In the genomic region with DNA sequence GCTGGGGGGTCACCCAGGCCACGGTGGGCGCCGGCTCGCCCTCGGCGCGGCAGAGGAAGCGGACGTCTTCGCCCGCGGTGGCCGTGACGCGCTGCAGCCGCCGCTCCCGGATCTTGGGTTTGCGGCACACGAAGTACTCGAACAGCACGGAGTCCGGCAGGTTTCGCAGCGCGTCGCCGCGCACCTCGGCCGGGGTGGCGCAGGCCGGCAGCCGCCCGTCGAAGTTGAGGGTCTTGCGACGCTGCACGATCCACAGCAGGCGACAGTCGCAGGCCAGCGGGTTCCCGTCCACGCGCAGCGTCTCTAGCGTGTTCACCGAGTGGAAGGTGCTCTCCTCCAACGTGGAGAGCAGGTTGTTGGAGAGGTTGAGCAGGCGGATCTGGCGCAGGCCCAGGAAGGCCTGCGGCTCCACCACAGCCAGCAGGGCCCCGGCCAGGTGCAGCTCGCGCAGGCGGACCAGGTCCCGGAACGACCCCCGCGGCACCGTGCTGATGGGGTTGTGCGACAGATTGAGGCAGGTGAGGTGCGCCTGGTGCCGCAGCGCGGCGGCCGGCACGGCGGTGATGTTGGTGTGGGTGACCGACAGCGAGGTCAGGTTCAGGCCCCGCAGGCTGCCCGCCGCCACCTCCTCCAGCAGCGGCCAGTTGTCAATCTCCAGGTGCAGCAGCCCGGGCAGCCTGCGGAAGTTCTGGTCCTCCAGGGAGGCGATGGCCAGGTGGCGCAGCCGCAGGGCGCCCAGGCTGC, we compare ENCODE assay signal across 8 cellular contexts. TPM values are rescaled to one million over a fixed set of nuclear protein-coding genes. Genes with fewer than 3 reads are reported as not detected.
A peak's percentile ranks its signal among the peaks of the same experiment; 100 is the strongest.
DNase-seq lines count a peak whose midpoint lies in the region; ATAC-seq and TF ChIP-seq lines count a peak whose summit lies in the region.

No MANE protein-coding gene starts in this region.

- H3K27me3 ChIP-seq in breast epithelium (peaks cover 12 to 43% of the 10 kb centered on the region in 2 donors), WERI-Rb-1 (ENCODE audit: insufficient read depth, low read depth, severe bottlenecking) (peaks cover 9% of the 10 kb centered on the region), PC-9 (ENCODE audit: insufficient read depth, low read depth) (no peaks in the 10 kb centered on the region)

- H3K36me3 Mint-ChIP-seq in MCF 10A (ENCODE audit: insufficient read depth, unreplicated experiment) (no peaks in the 10 kb centered on the region), type B pancreatic cell (no peaks in the 10 kb centered on the region)

- POLR2A ChIA-PET in MCF 10A (lab: Yijun Ruan, JAX), result no interaction called here
- POLR2A ChIA-PET in PC-9 (lab: Charles Lee; ENCODE audit: unreplicated experiment), result no interaction called here

- H3K27me3 Mint-ChIP-seq in MCF 10A (ENCODE audit: insufficient read depth, unreplicated experiment) (peaks cover 43% of the 10 kb centered on the region), type B pancreatic cell (peaks cover 85% of the 10 kb centered on the region)

- H3K4me3 ChIP-seq in breast epithelium, result peak overlapping the region; percentile 32 to 66 (median 45)
- peak overlapping the region; percentile 35 for H3K4me3 ChIP-seq in WERI-Rb-1 (ENCODE audit: low read depth, low read length)
- no peak overlapping the region for H3K4me3 ChIP-seq in PC-9

- DNase-seq in breast epithelium (ENCODE audit: low spot score in 2 of 2) (no peak), MCF 10A (ENCODE audit: unreplicated experiment) (no peak), WERI-Rb-1 (no peak), left colon (peak in 1 of 2 donors; percentile 23), type B pancreatic cell (ENCODE audit: extremely low spot score, unreplicated experiment) (no peak), OCI-M2 (lab: John Stamatoyannopoulos, UW; ENCODE audit: unreplicated experiment) (no peak), PC-9 (no peak)

- H3K4me3 Mint-ChIP-seq in MCF 10A (ENCODE audit: unreplicated experiment) (no peak overlapping the region), type B pancreatic cell (peak overlapping the region; percentile 22)

- H3K79me2 ChIP-seq in PC-9 (ENCODE audit: low read depth), result no peaks in the 10 kb centered on the region

- ATAC-seq in left colon (peak; percentile 25), GM19452 (IDR thresholded peaks at IDR 0.05; ENCODE audit: unreplicated experiment) (no peak)

- H3K27ac ChIP-seq in breast epithelium (peak overlapping the region in 1 of 2 donors; percentile 5), WERI-Rb-1 (no peak overlapping the region), PC-9 (no peak overlapping the region)

- peaks cover 12 to 21% of the 10 kb centered on the region in 2 donors for H3K4me1 ChIP-seq in breast epithelium
- H3K4me1 ChIP-seq in PC-9 (replicated peaks; ENCODE audit: insufficient read depth), result no peaks in the 10 kb centered on the region

- no peaks in the 10 kb centered on the region for H3F3A ChIP-seq in PC-9 (ENCODE audit: insufficient read depth, low read depth)

- H3K27ac Mint-ChIP-seq in MCF 10A (ENCODE audit: low read depth, unreplicated experiment) (no peak overlapping the region), type B pancreatic cell (no peak overlapping the region)

- intact Hi-C loops in breast epithelium (cut with DNase I; ENCODE audit: low total_unique reads), result no loop called here
- intact Hi-C loops in MCF 10A (cut with micrococcal nuclease), result no loop called here
- intact Hi-C loops in left colon (cut with DNase I, micrococcal nuclease), result no loop called here
- intact Hi-C loops in PC-9 (cut with micrococcal nuclease; ENCODE audit: unreplicated experiment), result no loop called here

- H3K4me2 ChIP-seq in PC-9, result no peak overlapping the region

- H3K36me3 ChIP-seq in breast epithelium, result no peaks in the 10 kb centered on the region
- no peaks in the 10 kb centered on the region for H3K36me3 ChIP-seq in WERI-Rb-1
- H3K36me3 ChIP-seq in PC-9 (ENCODE audit: low read depth), result no peaks in the 10 kb centered on the region

- H2AFZ ChIP-seq in PC-9, result no peak overlapping the region

- no peaks in the 10 kb centered on the region for H3K4me1 Mint-ChIP-seq in MCF 10A (ENCODE audit: insufficient read depth, unreplicated experiment)
- peaks cover 10% of the 10 kb centered on the region for H3K4me1 Mint-ChIP-seq in type B pancreatic cell (ENCODE audit: unreplicated experiment)

- no peaks in the 10 kb centered on the region for H3K9me2 ChIP-seq in PC-9 (ENCODE audit: insufficient read depth)

- no peaks in the 10 kb centered on the region for H3K9me3 ChIP-seq in breast epithelium
- no peaks in the 10 kb centered on the region for H3K9me3 ChIP-seq in WERI-Rb-1 (ENCODE audit: severe bottlenecking)
- H3K9me3 ChIP-seq in PC-9 (ENCODE audit: insufficient read depth, low read depth), result no peaks in the 10 kb centered on the region

- CTCF ChIA-PET in MCF 10A (lab: Yijun Ruan, JAX) (no interaction called here), PC-9 (lab: Charles Lee) (no interaction called here)

- no peak for TF ChIP-seq POLR2A in breast epithelium (IDR thresholded peaks at IDR 0.05)

- no peaks in the 10 kb centered on the region for H4K20me1 ChIP-seq in PC-9 (ENCODE audit: insufficient read depth)

- TF ChIP-seq CTCF in breast epithelium (IDR thresholded peaks at IDR 0.05) (no peak), MCF 10A (IDR thresholded peaks at IDR 0.05; ENCODE audit: unreplicated experiment) (no peak), WERI-Rb-1 (IDR thresholded peaks at IDR 0.05; ENCODE audit: low read depth, low read length) (no peak), type B pancreatic cell (conservative IDR thresholded peaks at IDR 0.05) (no peak), PC-9 (conservative IDR thresholded peaks at IDR 0.05) (no peak)

- no TSS peak for BruUV-seq in MCF 10A (replicated peaks; lab: Mats Ljungman, UMichigan)
- BruUV-seq in PC-9 (replicated peaks; lab: Mats Ljungman, UMichigan), result no TSS peak

- no peaks in the 10 kb centered on the region for H3K9me3 Mint-ChIP-seq in MCF 10A (ENCODE audit: unreplicated experiment)
- H3K9me3 Mint-ChIP-seq in type B pancreatic cell, result no peaks in the 10 kb centered on the region

RNA-seq across cellular contexts. Expression of gene PEAK3, which starts 8.6 kb away (rescaled TPM):
- 1 to 10 TPM in 1 of 3 donors, not detected in 2; 1.8 TPM for total RNA-seq in breast epithelium
- total RNA-seq in MCF 10A (2022), result not detected in 2 replicates
- total RNA-seq in left colon, result under 1 TPM; 0.15 to 0.78 TPM
- total RNA-seq in type B pancreatic cell (ENCODE audit: low replicate concordance), result 0.10 TPM in 1 of 2 replicates, not detected in the other
- not detected in 2 replicates for total RNA-seq in PC-9 (2021)

RNA-seq across cellular contexts. Expression of gene LINGO3, which starts 17.3 kb away (rescaled TPM):
- under 1 TPM in 2 of 3 donors, not detected in 1; 0.16 to 0.33 TPM for total RNA-seq in breast epithelium
- total RNA-seq in MCF 10A (2022), result not detected in 2 replicates
- total RNA-seq in left colon, result not detected
- total RNA-seq in type B pancreatic cell (ENCODE audit: low replicate concordance), result not detected in 2 replicates
- total RNA-seq in PC-9 (2021), result 0.18 TPM in 1 of 2 replicates, not detected in the other

RNA-seq across cellular contexts. Expression of gene JSRP1, which starts 34.4 kb away (rescaled TPM):
- total RNA-seq in breast epithelium, result 1 to 10 TPM in 2 of 3 donors, not detected in 1; 1.0 to 2.3 TPM
- 0.37 and 0.49 TPM in 2 replicates for total RNA-seq in MCF 10A (2022)
- 1 to 10 TPM in 1 of 2 donors, under 1 TPM in 1; 0.55 to 2.6 TPM for total RNA-seq in left colon
- total RNA-seq in type B pancreatic cell (ENCODE audit: low replicate concordance), result 0.72 TPM in 1 of 2 replicates, not detected in the other
- total RNA-seq in PC-9 (2021), result 1.1 and 1.4 TPM in 2 replicates

RNA-seq across cellular contexts. Expression of gene LSM7, which starts 37.8 kb away (rescaled TPM):
- total RNA-seq in breast epithelium (100 to 1,000 TPM in 2 of 3 donors, 10 to 100 TPM in 1; 95.1 to 188 (median 125) TPM), MCF 10A (2022) (135 and 152 TPM in 2 replicates), left colon (100 to 1,000 TPM in 1 of 2 donors, 10 to 100 TPM in 1; 67.1 to 101 TPM), type B pancreatic cell (ENCODE audit: low replicate concordance) (125 and 134 TPM in 2 replicates), PC-9 (2021) (80.2 and 83.4 TPM in 2 replicates)

RNA-seq across cellular contexts. Expression of gene SPPL2B, which starts 37.9 kb away (rescaled TPM):
- 10 to 100 TPM; 23.5 to 61.2 (median 49.8) TPM for total RNA-seq in breast epithelium
- 70.1 and 70.9 TPM in 2 replicates for total RNA-seq in MCF 10A (2022)
- total RNA-seq in left colon, result 100 to 1,000 TPM; 142 to 173 TPM
- 131 and 149 TPM in 2 replicates for total RNA-seq in type B pancreatic cell (ENCODE audit: low replicate concordance)
- 49.6 and 64.1 TPM in 2 replicates for total RNA-seq in PC-9 (2021)
